Comparison of ENCODE assay signal across 9 cellular contexts in the genomic region with DNA sequence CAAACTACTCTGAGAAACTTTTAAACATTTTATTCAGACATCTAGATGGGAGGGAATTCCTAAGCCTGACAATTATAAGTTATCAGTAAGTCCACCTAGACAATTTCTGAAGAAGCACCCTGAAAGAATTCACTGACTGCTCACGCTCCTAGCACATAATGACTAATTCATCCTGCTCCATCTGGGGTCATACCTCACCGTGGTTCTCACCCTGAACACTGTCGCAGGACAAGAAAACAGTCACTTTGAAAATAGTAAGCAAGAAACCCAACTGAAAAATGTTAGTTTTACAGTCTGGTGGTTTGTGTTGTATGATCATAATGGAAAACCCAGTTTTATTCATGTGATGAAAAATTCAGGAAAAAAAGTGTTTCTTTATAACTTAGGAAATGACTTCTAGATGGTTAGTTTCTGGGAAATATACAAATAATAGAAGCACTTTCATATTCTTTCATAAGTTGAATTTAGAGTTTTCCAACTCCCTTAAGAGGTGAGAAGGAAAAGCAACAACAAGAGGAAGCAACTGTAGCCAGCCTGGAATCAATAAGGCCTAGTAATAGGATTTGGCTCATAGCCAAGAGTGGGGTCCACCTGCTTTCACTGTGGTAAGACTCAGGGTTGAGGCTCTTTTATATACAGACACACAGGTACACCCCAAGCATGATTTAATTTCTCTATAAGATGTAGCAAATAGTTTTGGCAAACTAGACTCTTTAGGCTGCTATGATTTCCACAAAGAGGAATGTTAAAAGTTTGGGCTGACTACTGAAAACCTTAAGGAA.
DNase-seq lines count a peak whose midpoint lies in the region; ATAC-seq, FAIRE-seq and TF ChIP-seq lines count a peak whose summit lies in the region.
"Had no signal": no experiment of that assay in that cellular context is flagged by ENCODE, and none has a peak within 500 bp of the region (broad histone marks: within the 10 kb centered on the region; RNA-seq: fewer than 3 reads in every experiment).

No MANE protein-coding gene starts in this region.

- CTCF ChIA-PET in HepG2 (lab: Yijun Ruan, JAX; ENCODE audit: low intra/inter-chr PET ratio, low total read pairs) = no interaction called here

- in situ Hi-C loops in HepG2 (cut with HindIII; ENCODE audit: extremely low pct_ligation_motif_present, low pct_unique_long_range_greater_than_20kb) = no loop called here

- no peak overlapping the region for H2BK15ac ChIP-seq in mesenchymal stem cell (ENCODE audit: low read depth, poor library complexity, severe bottlenecking)

- peak overlapping the region in 1 of 2 experiments; percentile 25 for H2BK12ac ChIP-seq in mesenchymal stem cell (ENCODE audit: low read length in 2 of 2)

- no peak overlapping the region for H3K4ac ChIP-seq in mesenchymal stem cell (ENCODE audit: low read depth in 1 of 2, low read length in 2 of 2)

- TF ChIP-seq CTCF in HepG2 (CRISPR knock-in tag; IDR thresholded peaks at IDR 0.05) = no peak

- POLR2A ChIA-PET in HepG2 (lab: Yijun Ruan, JAX) = no interaction called here

- H3K27me3 ChIP-seq in mesenchymal stem cell (ENCODE audit: control insufficient read depth in 1 of 2, insufficient read depth in 1 of 2, low read length in 2 of 2) (no peaks in the 10 kb centered on the region), HepG2 (ENCODE audit: control insufficient read depth in 1 of 2, insufficient read depth in 2 of 2, low read length in 2 of 2) (no peaks in the 10 kb centered on the region)
- H3K27me3 ChIP-seq: SJCRH30 had no signal

- DNase-seq in NCI-H2171 treated with DMSO at 0.1 percent for 48 hours (lab: John Stamatoyannopoulos, UW) (peak; percentile 14), NCI-H2171 (lab: John Stamatoyannopoulos, UW) (no peak), SK-N-DZ (ENCODE audit: low spot score) (peak; percentile 23), mesenchymal stem cell (peak; percentile 65), HepG2 (ENCODE audit: low spot score) (no peak), NCI-H69 (lab: John Stamatoyannopoulos, UW) (no peak)
- no peak for DNase-seq in effector CD8-positive, alpha-beta T cell (lab: John Stamatoyannopoulos, UW)

- no peak for FAIRE-seq in HepG2 (lab: Jason Lieb, UNC)

- BruUV-seq in HepG2 (replicated peaks; lab: Mats Ljungman, UMichigan) = no TSS peak

- intact Hi-C loops in HepG2 (cut with micrococcal nuclease; ENCODE audit: unreplicated experiment) = no loop called here

- H4K91ac ChIP-seq in mesenchymal stem cell (ENCODE audit: low read length) = no peak overlapping the region

- no peak overlapping the region for H2AK5ac ChIP-seq in mesenchymal stem cell (ENCODE audit: low read length, severe bottlenecking)

- H3K4me1 ChIP-seq in mesenchymal stem cell (ENCODE audit: control insufficient read depth, insufficient read depth, low read depth, low read length) (peaks cover 5% of the 10 kb centered on the region), HepG2 (ENCODE audit: insufficient read depth, low read length) (peaks cover 25% of the 10 kb centered on the region)

- no peak overlapping the region for H3K14ac ChIP-seq in mesenchymal stem cell (ENCODE audit: low read length in 2 of 2)

- no peak overlapping the region for H3K18ac ChIP-seq in mesenchymal stem cell (ENCODE audit: low read depth in 1 of 2, low read length in 2 of 2)

- H4K20me1 ChIP-seq in HepG2 (ENCODE audit: insufficient read depth, low read length) = no peaks in the 10 kb centered on the region

- H4K8ac ChIP-seq in mesenchymal stem cell (ENCODE audit: low read length) = no peak overlapping the region

- TF ChIP-seq POLR2A in HepG2 (IDR thresholded peaks at IDR 0.05; ENCODE audit: insufficient read depth in 1 of 2, low read depth in 2 of 2, low read length in 2 of 2) = no peak

- H3K27ac ChIP-seq in mesenchymal stem cell (ENCODE audit: low read length, poor library complexity, severe bottlenecking) (no peak overlapping the region), HepG2 (ENCODE audit: extremely low read length, insufficient read depth, low read length) (no peak overlapping the region)
- H3K27ac ChIP-seq: SJCRH30 had no signal

- no peak overlapping the region for H2BK120ac ChIP-seq in mesenchymal stem cell (ENCODE audit: low read depth, low read length)

- H3K9me3 ChIP-seq in mesenchymal stem cell (ENCODE audit: control insufficient read depth, low read length) (no peaks in the 10 kb centered on the region), HepG2 (ENCODE audit: low read length) (no peaks in the 10 kb centered on the region)
- H3K9me3 ChIP-seq: SJCRH30 had no signal

- 25% methylated on average over 3 of the region's 3 CpGs for WGBS in mesenchymal stem cell
- WGBS in HepG2 (ENCODE audit: low lambda C conversion rate) = 93% methylated on average over 3 of the region's 3 CpGs

- no peaks in the 10 kb centered on the region for H3K36me3 ChIP-seq in mesenchymal stem cell (ENCODE audit: control insufficient read depth in 1 of 2, insufficient read depth in 2 of 2, low read depth in 1 of 2, low read length in 2 of 2)
- H3K36me3 ChIP-seq in HepG2 (replicated peaks in 1 of 2; ENCODE audit: control insufficient read depth in 1 of 2, insufficient read depth in 2 of 2, low read length in 2 of 2) = no peaks in the 10 kb centered on the region
- H3K36me3 ChIP-seq: SJCRH30 had no signal

- no peak for TF ChIP-seq RAD21 in HepG2 (CRISPR knock-in tag; IDR thresholded peaks at IDR 0.05)

- H3K4me2 ChIP-seq in mesenchymal stem cell (ENCODE audit: low read length, poor library complexity, severe bottlenecking) (no peak overlapping the region), HepG2 (ENCODE audit: low read depth, low read length) (no peak overlapping the region)

- H3K79me1 ChIP-seq in mesenchymal stem cell (replicated peaks; ENCODE audit: low read length, poor library complexity, severe bottlenecking) = peaks cover 4% of the 10 kb centered on the region

- peak; percentile 63 for ATAC-seq in HG02885 (IDR thresholded peaks at IDR 0.05; ENCODE audit: poor library complexity, unreplicated experiment)
- no peak for ATAC-seq in HepG2

- H3K9ac ChIP-seq in mesenchymal stem cell (ENCODE audit: low read length) = peak overlapping the region; percentile 51
- H3K9ac ChIP-seq in HepG2 (ENCODE audit: insufficient read depth, low read depth, low read length) = no peak overlapping the region

- TF ChIP-seq EP300 in HepG2 (IDR thresholded peaks at IDR 0.05; ENCODE audit: low read depth in 2 of 2, low read length in 2 of 2) (no peak), HepG2 (CRISPR knock-in tag; IDR thresholded peaks at IDR 0.05; ENCODE audit: borderline replicate concordance) (no peak)

- H3K23ac ChIP-seq in mesenchymal stem cell (ENCODE audit: low read length in 2 of 2) = no peak overlapping the region

- H3K4me3 ChIP-seq in mesenchymal stem cell (ENCODE audit: insufficient read depth in 1 of 2, low read depth in 1 of 2, low read length in 2 of 2) (peak overlapping the region in 1 of 2 experiments; percentile 3), HepG2 (replicated peaks in 1 of 3; ENCODE audit: insufficient read depth in 1 of 3, low read depth in 2 of 3, low read length in 3 of 3) (no peak overlapping the region)
- H3K4me3 ChIP-seq: SJCRH30 had no signal

- H2BK5ac ChIP-seq in mesenchymal stem cell (ENCODE audit: low read depth, low read length, poor library complexity, severe bottlenecking) = no peak overlapping the region

- no peaks in the 10 kb centered on the region for H3K79me2 ChIP-seq in HepG2 (ENCODE audit: insufficient read depth, low read length)

- H2AFZ ChIP-seq in mesenchymal stem cell (ENCODE audit: low read depth, low read length) (no peak overlapping the region), HepG2 (ENCODE audit: low read length) (no peak overlapping the region)

TF ChIP-seq in HepG2, 621 proteins besides CTCF, POLR2A, EP300 and RAD21 (continues in another document):
- TF ChIP-seq NFATC3 (CRISPR knock-in tag; IDR thresholded peaks at IDR 0.05) = no peak

Comparison
In these comparisons a context has a peak if more than half of its experiments do, and no peak if none do; other contexts are left out.
1. DNase-seq: peak in NCI-H2171 treated with DMSO at 0.1 percent for 48 hours (single experiment), SK-N-DZ (single experiment) and mesenchymal stem cell (single experiment); none in NCI-H2171 (single experiment), HepG2 (single experiment), NCI-H69 (single experiment) and effector CD8-positive, alpha-beta T cell (single experiment).